In genomic region chr14:63727736-63728728, GRCh38 we compare ENCODE assay signal across 8 cellular contexts. TPM values are rescaled to one million over a fixed set of nuclear protein-coding genes. Genes with fewer than 3 reads are reported as not detected.
A peak's percentile ranks its signal among the peaks of the same experiment; 100 is the strongest.
DNase-seq lines count a peak whose midpoint lies in the region; ATAC-seq and TF ChIP-seq lines count a peak whose summit lies in the region.

Gene SGPP1, minus strand, starts transcription at chr14:63728065. Its CDS starts 121 bp downstream, at chr14:63727944.

- DNase-seq in DMS 273 (lab: John Stamatoyannopoulos, UW; ENCODE audit: unreplicated experiment) = peak; percentile 89
- DNase-seq in GM20000 (ENCODE audit: low spot score) = peak; percentile 97
- peak; percentile 61 for DNase-seq in HS-5 (ENCODE audit: low read depth)
- peak; percentile 89 to 94 (median 89) for DNase-seq in Peyer's patch
- peak; percentile 81 for DNase-seq in activated T-helper 1 cell treated with anti-CD3 and anti-CD28 coated beads, Interleukin-12 subunit alpha, Interleukin-12 subunit beta, Interleukin-2, Interleukin-4 antibody, amounts not matched to agents 30 ng/mL and 10 ng/mL and 1 ng/mL, durations not matched to agents 14 hours and 24 hours and 36 hours (ENCODE audit: low spot score)
- peak; percentile 66 to 67 for DNase-seq in fibroblast of lung (ENCODE audit: low read depth in 2 of 2)
- peak; percentile 74 to 91 (median 81) for DNase-seq in naive thymus-derived CD8-positive, alpha-beta T cell
- DNase-seq in stimulated activated naive CD4-positive, alpha-beta T cell (lab: John Stamatoyannopoulos, UW) = peak; percentile 67 to 84 (median 76)

- peak within 1 kb of the TSS; percentile 87 for H3K9ac ChIP-seq in fibroblast of lung (ENCODE audit: insufficient read depth, low read length)

- H3K4me3 Mint-ChIP-seq in activated T-helper 1 cell treated with anti-CD3 and anti-CD28 coated beads, Interleukin-12 subunit alpha, Interleukin-12 subunit beta, Interleukin-2, Interleukin-4 antibody, amounts not matched to agents 30 ng/mL and 10 ng/mL and 1 ng/mL, durations not matched to agents 14 hours and 24 hours and 36 hours = peak within 1 kb of the TSS; percentile 99
- H3K4me3 Mint-ChIP-seq in naive thymus-derived CD8-positive, alpha-beta T cell = peak within 1 kb of the TSS; percentile 96 to 99 (median 99)

- peak; percentile 7 for TF ChIP-seq CTCF in GM20000 (IDR thresholded peaks at IDR 0.05; ENCODE audit: extremely low read depth, missing control alignments)
- TF ChIP-seq CTCF in Peyer's patch (IDR thresholded peaks at IDR 0.05) = peak; percentile 35 to 58 (median 50)
- TF ChIP-seq CTCF in fibroblast of lung (conservative IDR thresholded peaks at IDR 0.05 in 1 of 2, IDR thresholded peaks at IDR 0.05 in 1 of 2; ENCODE audit: low read depth in 1 of 2, low read length in 2 of 2) = peak; percentile 32 to 34

- H3K27ac ChIP-seq in Peyer's patch = peak within 1 kb of the TSS; percentile 93 to 98 (median 96)
- peak within 1 kb of the TSS; percentile 77 for H3K27ac ChIP-seq in fibroblast of lung (ENCODE audit: insufficient read depth, low read length)

- no peaks in the 10 kb centered on the region for H3K9me3 ChIP-seq in Peyer's patch
- no peaks in the 10 kb centered on the region for H3K9me3 ChIP-seq in fibroblast of lung (ENCODE audit: control insufficient read depth, insufficient read depth, low read depth, low read length)

- H3K27ac Mint-ChIP-seq in activated T-helper 1 cell treated with anti-CD3 and anti-CD28 coated beads, Interleukin-12 subunit alpha, Interleukin-12 subunit beta, Interleukin-2, Interleukin-4 antibody, amounts not matched to agents 30 ng/mL and 10 ng/mL and 1 ng/mL, durations not matched to agents 14 hours and 24 hours and 36 hours = peak within 1 kb of the TSS; percentile 99
- H3K27ac Mint-ChIP-seq in naive thymus-derived CD8-positive, alpha-beta T cell = peak within 1 kb of the TSS; percentile 95 to 98 (median 97)

- H3K9me3 Mint-ChIP-seq in activated T-helper 1 cell treated with anti-CD3 and anti-CD28 coated beads, Interleukin-12 subunit alpha, Interleukin-12 subunit beta, Interleukin-2, Interleukin-4 antibody, amounts not matched to agents 30 ng/mL and 10 ng/mL and 1 ng/mL, durations not matched to agents 14 hours and 24 hours and 36 hours = no peaks in the 10 kb centered on the region
- no peaks in the 10 kb centered on the region for H3K9me3 Mint-ChIP-seq in naive thymus-derived CD8-positive, alpha-beta T cell

- peaks cover 33% of the 10 kb centered on the region for H3K4me1 Mint-ChIP-seq in activated T-helper 1 cell treated with anti-CD3 and anti-CD28 coated beads, Interleukin-12 subunit alpha, Interleukin-12 subunit beta, Interleukin-2, Interleukin-4 antibody, amounts not matched to agents 30 ng/mL and 10 ng/mL and 1 ng/mL, durations not matched to agents 14 hours and 24 hours and 36 hours (ENCODE audit: low read depth)
- H3K4me1 Mint-ChIP-seq in naive thymus-derived CD8-positive, alpha-beta T cell = peaks cover 25 to 44% (median 43%) of the 10 kb centered on the region in 4 donors

- H3K36me3 ChIP-seq in Peyer's patch = no peaks in the 10 kb centered on the region
- H3K36me3 ChIP-seq in fibroblast of lung (ENCODE audit: control insufficient read depth, insufficient read depth, low read length) = no peaks in the 10 kb centered on the region

- H3K27me3 ChIP-seq in Peyer's patch (no peaks in the 10 kb centered on the region), fibroblast of lung (ENCODE audit: control insufficient read depth, insufficient read depth, low read length) (no peaks in the 10 kb centered on the region)

- intact Hi-C loops in activated T-helper 1 cell treated with anti-CD3 and anti-CD28 coated beads, Interleukin-12 subunit alpha, Interleukin-12 subunit beta, Interleukin-2, Interleukin-4 antibody, amounts not matched to agents 30 ng/mL and 10 ng/mL and 1 ng/mL, durations not matched to agents 14 hours and 24 hours and 36 hours (cut with micrococcal nuclease) = loop anchor here (1.0 to 5.0 kb wide), 7 partner anchors 9 to 251 kb away; partner anchors contain the start of genes PPP2R5E, SYNE2 and WDR89

- no peaks in the 10 kb centered on the region for H4K20me1 ChIP-seq in fibroblast of lung (ENCODE audit: control insufficient read depth, extremely low read depth, insufficient read depth, low read length)

- peaks cover 0 to 29% (median 0%) of the 10 kb centered on the region in 4 donors for H3K4me1 ChIP-seq in Peyer's patch
- no peaks in the 10 kb centered on the region for H3K4me1 ChIP-seq in fibroblast of lung (ENCODE audit: control insufficient read depth, extremely low read depth, insufficient read depth, low read length)

- H3K27me3 Mint-ChIP-seq in activated T-helper 1 cell treated with anti-CD3 and anti-CD28 coated beads, Interleukin-12 subunit alpha, Interleukin-12 subunit beta, Interleukin-2, Interleukin-4 antibody, amounts not matched to agents 30 ng/mL and 10 ng/mL and 1 ng/mL, durations not matched to agents 14 hours and 24 hours and 36 hours (ENCODE audit: insufficient read depth) = peaks cover 16% of the 10 kb centered on the region
- H3K27me3 Mint-ChIP-seq in naive thymus-derived CD8-positive, alpha-beta T cell = no peaks in the 10 kb centered on the region

- peak within 1 kb of the TSS; percentile 92 for H2AFZ ChIP-seq in fibroblast of lung (ENCODE audit: low read length)

- peak; percentile 65 to 68 for TF ChIP-seq POLR2A in Peyer's patch (IDR thresholded peaks at IDR 0.05)

- H3K4me3 ChIP-seq in Peyer's patch = peak within 1 kb of the TSS; percentile 86 to 100 (median 97)
- H3K4me3 ChIP-seq in fibroblast of lung (replicated peaks in 1 of 4; ENCODE audit: control extremely low read depth in 1 of 4, insufficient read depth in 1 of 4, low read depth in 3 of 4, low read length in 4 of 4) = peak within 1 kb of the TSS; percentile 87 to 98 (median 90)

- H3K36me3 Mint-ChIP-seq in activated T-helper 1 cell treated with anti-CD3 and anti-CD28 coated beads, Interleukin-12 subunit alpha, Interleukin-12 subunit beta, Interleukin-2, Interleukin-4 antibody, amounts not matched to agents 30 ng/mL and 10 ng/mL and 1 ng/mL, durations not matched to agents 14 hours and 24 hours and 36 hours (ENCODE audit: low read depth) = peaks cover 8% of the 10 kb centered on the region
- peaks cover 2 to 5% (median 3%) of the 10 kb centered on the region in 3 donors for H3K36me3 Mint-ChIP-seq in naive thymus-derived CD8-positive, alpha-beta T cell

- H3K79me2 ChIP-seq in fibroblast of lung (ENCODE audit: control insufficient read depth, insufficient read depth, low read length) = peaks cover 36% of the 10 kb centered on the region

- peak within 1 kb of the TSS; percentile 94 for H3K4me2 ChIP-seq in fibroblast of lung (ENCODE audit: extremely low read depth, insufficient read depth, low read length)

- ATAC-seq in naive thymus-derived CD8-positive, alpha-beta T cell = peak; percentile 88 to 89

- POLR2A ChIA-PET in naive thymus-derived CD8-positive, alpha-beta T cell (lab: Charles Lee) = interaction anchor here (0.6 to 6.6 kb wide), 14 partner anchors 9 to 1861 kb away, joined by 3 to 94 read pairs (median 4); partner anchors contain the start of genes PPP2R5E, WDR89 and ZBTB1

RNA-seq across cellular contexts. Expression of gene SGPP1, which starts in this region (rescaled TPM):
- total RNA-seq in Peyer's patch (10 to 100 TPM; 10.9 to 21.5 (median 16.4) TPM), fibroblast of lung (24.7 and 42.1 TPM in 2 replicates)
- 14.7 and 14.8 TPM in 2 replicates for total RNA-seq in activated T-helper 1 cell treated with anti-CD3 and anti-CD28 coated beads, Interleukin-12 subunit alpha, Interleukin-12 subunit beta, Interleukin-2, Interleukin-4 antibody, amounts not matched to agents 30 ng/mL and 10 ng/mL and 1 ng/mL, durations not matched to agents 14 hours and 24 hours and 36 hours
- 22.5 and 25.8 TPM in 2 replicates for polyA plus RNA-seq in fibroblast of lung
- polyA plus RNA-seq in fibroblast of lung (2012) = 17.5 and 20.0 TPM in 2 replicates
- polyA minus RNA-seq in fibroblast of lung (ENCODE audit: low replicate concordance) = 4.9 and 6.8 TPM in 2 replicates
- 10 to 100 TPM; 16.4 to 16.6 TPM for total RNA-seq in naive thymus-derived CD8-positive, alpha-beta T cell
- polyA plus RNA-seq in naive thymus-derived CD8-positive, alpha-beta T cell = 10 to 100 TPM in 2 of 3 donors, 1 to 10 TPM in 1; 9.2 to 14.5 (median 11.3) TPM

Comparison
In these comparisons a context has a peak if more than half of its experiments do, and no peak if none do; other contexts are left out.
1. Peak in every context shown above with its lines: DNase-seq, ATAC-seq, H3K4me3 ChIP-seq and H3K27ac ChIP-seq.